12 cellular contexts compared by ENCODE assay signal in genomic region chr6:144364727-144365126, GRCh38.
DNase-seq lines count a peak whose midpoint lies in the region; ATAC-seq, FAIRE-seq and TF ChIP-seq lines count a peak whose summit lies in the region.
"Had no signal": no experiment of that assay in that cellular context is flagged by ENCODE, and none has a peak within 500 bp of the region (broad histone marks: within the 10 kb centered on the region; RNA-seq: fewer than 3 reads in every experiment).

No MANE protein-coding gene starts in this region.

- peaks cover 60% of the 10 kb centered on the region for H3K36me3 Mint-ChIP-seq in activated naive CD8-positive, alpha-beta T cell treated with anti-CD3 and anti-CD28 coated beads, Interleukin-2, amount 10 ng/mL, durations not matched to agents 7 days and 5 days
- peaks cover 3 to 21% of the 10 kb centered on the region in 2 donors for H3K36me3 Mint-ChIP-seq in naive B cell

- no peak for DNase-seq in AG09309 (ENCODE audit: low read depth)
- no peak for DNase-seq in DND-41
- DNase-seq in activated naive CD8-positive, alpha-beta T cell treated with anti-CD3 and anti-CD28 coated beads, Interleukin-2, amount 10 ng/mL, durations not matched to agents 7 days and 5 days, result no peak
- DNase-seq in naive B cell, result no peak
- DNase-seq in NCI-H1436 treated with DMSO at 0.1 percent for 48 hours (lab: John Stamatoyannopoulos, UW), result no peak
- no peak for DNase-seq in D721Med (ENCODE audit: insufficient read length, low spot score)
- no peak for DNase-seq in hypothalamus (lab: John Stamatoyannopoulos, UW)
- DNase-seq: foreskin fibroblast; KBM-7; NCI-H2081 treated with DMSO at 0.1 percent for 48 hours; stimulated activated naive CD4-positive, alpha-beta T cell treated with Interleukin-2 at 50 U/mL for 16 hours had no signal

- H3K79me2 ChIP-seq in DND-41 (ENCODE audit: insufficient read depth, low read length), result peaks cover 97% of the 10 kb centered on the region

- TF ChIP-seq CTCF in AG09309 (IDR thresholded peaks at IDR 0.05; ENCODE audit: control insufficient read depth, insufficient read depth, low read depth, low read length, missing control alignments) (no peak), DND-41 (IDR thresholded peaks at IDR 0.05; ENCODE audit: borderline replicate concordance, extremely low read depth, low read length, poor library complexity, severe bottlenecking) (no peak), D721Med (IDR thresholded peaks at IDR 0.05; ENCODE audit: insufficient read depth, missing control alignments) (no peak)

- H3K36me3 ChIP-seq in DND-41 (ENCODE audit: insufficient read depth, low read length), result peaks cover 2% of the 10 kb centered on the region; the same call in 1 of the 2 replicates

- H3K27ac Mint-ChIP-seq in activated naive CD8-positive, alpha-beta T cell treated with anti-CD3 and anti-CD28 coated beads, Interleukin-2, amount 10 ng/mL, durations not matched to agents 7 days and 5 days, result peak overlapping the region; percentile 36
- H3K27ac Mint-ChIP-seq in naive B cell, result peak overlapping the region in 5 of 6 donors; percentile 4 to 84 (median 54)

- POLR2A ChIA-PET in activated naive CD8-positive, alpha-beta T cell treated with anti-CD3 and anti-CD28 coated beads, Interleukin-2, amount 10 ng/mL, durations not matched to agents 7 days and 5 days (lab: Charles Lee), result no interaction called here

- H3K27ac ChIP-seq in DND-41 (ENCODE audit: low read length), result no peak overlapping the region

- H3K4me3 ChIP-seq in AG09309 (ENCODE audit: control insufficient read depth, low read depth, low read length), result 0 out of 2 replicates have a peak overlapping the region, but pooled peaks have one; percentile 2
- H3K4me3 ChIP-seq in DND-41 (ENCODE audit: low read depth in 1 of 2, low read length in 2 of 2), result no peak overlapping the region

- H3K4me1 Mint-ChIP-seq in activated naive CD8-positive, alpha-beta T cell treated with anti-CD3 and anti-CD28 coated beads, Interleukin-2, amount 10 ng/mL, durations not matched to agents 7 days and 5 days, result peaks cover 42% of the 10 kb centered on the region
- peaks cover 57 to 82% (median 70%) of the 10 kb centered on the region in 3 donors for H3K4me1 Mint-ChIP-seq in naive B cell

- no peak overlapping the region for H3K4me3 Mint-ChIP-seq in activated naive CD8-positive, alpha-beta T cell treated with anti-CD3 and anti-CD28 coated beads, Interleukin-2, amount 10 ng/mL, durations not matched to agents 7 days and 5 days
- peak overlapping the region in 4 of 8 donors; percentile 2 to 42 (median 22) for H3K4me3 Mint-ChIP-seq in naive B cell

- no peaks in the 10 kb centered on the region for H3K9me3 ChIP-seq in DND-41 (ENCODE audit: insufficient read depth, low read length, severe bottlenecking)

- H2AFZ ChIP-seq in DND-41 (ENCODE audit: low read depth, low read length), result no peak overlapping the region

- H3K9ac ChIP-seq in DND-41 (ENCODE audit: low read depth, low read length), result no peak overlapping the region

- H3K27me3 Mint-ChIP-seq in activated naive CD8-positive, alpha-beta T cell treated with anti-CD3 and anti-CD28 coated beads, Interleukin-2, amount 10 ng/mL, durations not matched to agents 7 days and 5 days, result no peaks in the 10 kb centered on the region
- no peaks in the 10 kb centered on the region for H3K27me3 Mint-ChIP-seq in naive B cell

- ATAC-seq in DND-41 (ENCODE audit: insufficient read depth, low read depth) (peak; percentile 42; the same call in 2 of the 3 replicates), naive B cell (ENCODE audit: low read depth in 2 of 2) (no peak), HG02763 (IDR thresholded peaks at IDR 0.05; ENCODE audit: unreplicated experiment) (no peak)
- no peak for ATAC-seq in activated naive CD8-positive, alpha-beta T cell treated with anti-CD3 and anti-CD28 coated beads, Interleukin-2, amount 10 ng/mL, durations not matched to agents 7 days and 5 days (ENCODE audit: low read depth)

- H3K9me3 Mint-ChIP-seq in activated naive CD8-positive, alpha-beta T cell treated with anti-CD3 and anti-CD28 coated beads, Interleukin-2, amount 10 ng/mL, durations not matched to agents 7 days and 5 days, result peaks cover 1% of the 10 kb centered on the region
- peaks cover 0 to 2% (median 0%) of the 10 kb centered on the region in 7 donors for H3K9me3 Mint-ChIP-seq in naive B cell

- H3K27me3 ChIP-seq in DND-41 (ENCODE audit: insufficient read depth, low read length, poor library complexity), result no peaks in the 10 kb centered on the region

- H3K4me1 ChIP-seq in DND-41 (ENCODE audit: insufficient read depth, low read length), result no peaks in the 10 kb centered on the region

- no peak for FAIRE-seq in D721Med (lab: Jason Lieb, UNC)

- no peak overlapping the region for H3K4me2 ChIP-seq in DND-41 (ENCODE audit: insufficient read depth, low read length)

- peaks cover 4% of the 10 kb centered on the region; the same call in 1 of the 2 replicates for H4K20me1 ChIP-seq in DND-41 (ENCODE audit: insufficient read depth, low read length)
